Comparison of ENCODE assay signal across 1 cellular context in genomic region chr12:67766370-67766769, GRCh38.
A peak's percentile ranks its signal among the peaks of the same experiment; 100 is the strongest.
TF ChIP-seq lines count a peak whose summit lies in the region.

No MANE protein-coding gene starts in this region.

TF ChIP-seq in SK-N-SH, 30 proteins besides CTCF, POLR2A, EP300 and RAD21 (continued from another document):
- TF ChIP-seq TEAD4 (IDR thresholded peaks at IDR 0.05; ENCODE audit: borderline replicate concordance, insufficient read depth) (peak; percentile 89), RXRA (IDR thresholded peaks at IDR 0.05; ENCODE audit: borderline replicate concordance, low read depth) (peak; percentile 96; the same call in 1 of the 2 replicates), JUND (IDR thresholded peaks at IDR 0.05) (peak; percentile 97), POLR2AphosphoS5 (IDR thresholded peaks at IDR 0.05; ENCODE audit: low read depth, low read length) (peak; percentile 60; the same call in 1 of the 2 replicates)
